In genomic region chr2:205757271-205757670, GRCh38 we compare ENCODE assay signal across 1 cellular context.
TF ChIP-seq lines count a peak whose summit lies in the region.

No MANE protein-coding gene starts in this region.

TF ChIP-seq in IMR-90, 13 proteins besides CTCF, POLR2A, EP300 and RAD21 (continued from another document):
- TF ChIP-seq ELK1 (IDR thresholded peaks at IDR 0.05; ENCODE audit: borderline replicate concordance, low read depth, low read length), result no peak
